In the genomic region with DNA sequence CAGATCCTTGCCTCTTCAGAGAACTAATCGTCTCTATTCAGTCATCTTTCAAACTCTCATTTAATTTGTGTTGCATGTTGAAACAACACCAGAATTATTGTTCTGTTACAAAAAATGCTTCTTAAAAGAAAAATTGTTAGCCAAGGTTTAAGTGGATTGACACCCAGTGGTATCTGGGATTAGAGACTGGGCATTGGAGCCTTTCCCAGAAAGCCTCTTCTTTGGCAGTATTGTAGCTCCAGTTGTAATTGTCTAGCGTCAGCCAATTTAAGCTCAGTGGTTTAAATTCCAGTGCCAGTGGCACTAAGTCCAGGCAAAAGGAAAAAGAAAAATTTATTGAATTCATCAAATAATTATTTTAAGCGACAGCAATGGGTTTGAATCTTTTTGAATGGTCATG, we compare ENCODE assay signal across 8 cellular contexts. TPM values are rescaled to one million over a fixed set of nuclear protein-coding genes. Genes with fewer than 3 reads are reported as not detected.
DNase-seq lines count a peak whose midpoint lies in the region; ATAC-seq, FAIRE-seq and TF ChIP-seq lines count a peak whose summit lies in the region.

No MANE protein-coding gene starts in this region.

- H4K20me1 ChIP-seq in osteoblast (ENCODE audit: insufficient read depth, low read length), result no peaks in the 10 kb centered on the region

- POLR2A ChIA-PET in CD4-positive, alpha-beta memory T cell (lab: Charles Lee; ENCODE audit: partially characterized antibody), result interaction anchor here (1.5 to 3.4 kb wide), 3 partner anchors 82 to 600 kb away, joined by 3 to 36 read pairs (median 5); partner anchors contain the start of gene CITED2
- POLR2A ChIA-PET in Panc1 (lab: Charles Lee), result interaction anchor here (0.7 kb wide), 1 partner anchor 56 kb away, joined by 3 read pairs; no protein-coding TSS in a partner anchor

- H3K27ac Mint-ChIP-seq in CD4-positive, alpha-beta memory T cell, result peak overlapping the region; percentile 97 to 100 (median 100)

- FAIRE-seq in HTR-8/SVneo (lab: Jason Lieb, UNC), result no peak

- TF ChIP-seq CTCF in Panc1 (IDR thresholded peaks at IDR 0.05) (no peak), esophagus squamous epithelium (IDR thresholded peaks at IDR 0.05) (no peak), osteoblast (IDR thresholded peaks at IDR 0.05; ENCODE audit: extremely low read depth, low read depth, low read length) (no peak), omental fat pad (IDR thresholded peaks at IDR 0.05) (no peak)

- H3K4me3 ChIP-seq in CD4-positive, alpha-beta memory T cell (ENCODE audit: low read length in 2 of 2), result peak overlapping the region; percentile 72 to 99
- H3K4me3 ChIP-seq in Panc1 (ENCODE audit: low read depth in 2 of 2, low read length in 2 of 2) (peak overlapping the region; percentile 71 to 97), esophagus squamous epithelium (peak overlapping the region; percentile 67 to 97 (median 84)), osteoblast (ENCODE audit: insufficient read depth, low read length) (peak overlapping the region; percentile 77)

- H3K4me1 Mint-ChIP-seq in CD4-positive, alpha-beta memory T cell, result peaks cover 13 to 51% (median 27%) of the 10 kb centered on the region in 4 donors

- ATAC-seq in Panc1 (no peak), HG03175 (IDR thresholded peaks at IDR 0.05; ENCODE audit: unreplicated experiment) (no peak), omental fat pad (ENCODE audit: low FRiP score) (no peak)

- H2AFZ ChIP-seq in osteoblast (ENCODE audit: low read length), result peak overlapping the region; percentile 89

- intact Hi-C loops in CD4-positive, alpha-beta memory T cell (cut with micrococcal nuclease), result loop anchor here (5.0 to 10.0 kb wide), 4 partner anchors 338 to 770 kb away; partner anchors contain the start of genes HECA and PERP
- intact Hi-C loops in Panc1 (cut with micrococcal nuclease; ENCODE audit: unreplicated experiment), result no loop called here
- intact Hi-C loops in esophagus squamous epithelium (cut with DNase I), result no loop called here

- H3K27me3 Mint-ChIP-seq in CD4-positive, alpha-beta memory T cell, result peaks cover 0 to 3% of the 10 kb centered on the region in 2 donors

- H3K4me1 ChIP-seq in CD4-positive, alpha-beta memory T cell (ENCODE audit: insufficient read depth, low read length), result peaks cover 18% of the 10 kb centered on the region
- H3K4me1 ChIP-seq in Panc1 (ENCODE audit: control insufficient read depth, insufficient read depth, low read length), result peaks cover 5% of the 10 kb centered on the region
- peaks cover 12 to 28% (median 13%) of the 10 kb centered on the region in 3 donors for H3K4me1 ChIP-seq in esophagus squamous epithelium
- H3K4me1 ChIP-seq in osteoblast (ENCODE audit: insufficient read depth, low read length), result peaks cover 13% of the 10 kb centered on the region

- CTCF ChIA-PET in CD4-positive, alpha-beta memory T cell (lab: Charles Lee; ENCODE audit: partially characterized antibody), result no interaction called here
- CTCF ChIA-PET in Panc1 (lab: Charles Lee), result no interaction called here

- DNase-seq in CD4-positive, alpha-beta memory T cell, result no peak
- DNase-seq in Panc1 (ENCODE audit: low read depth, low spot score) (no peak), esophagus squamous epithelium (lab: John Stamatoyannopoulos, UW) (no peak), osteoblast (ENCODE audit: insufficient read length, low spot score, missing footprints) (peak; percentile 17), SK-N-DZ (ENCODE audit: low spot score) (no peak), omental fat pad (ENCODE audit: low spot score) (no peak), HTR-8/SVneo (ENCODE audit: insufficient read length, low spot score) (no peak)

- peaks cover 20 to 37% of the 10 kb centered on the region in 2 donors for H3K36me3 Mint-ChIP-seq in CD4-positive, alpha-beta memory T cell

- no peak for TF ChIP-seq POLR2A in esophagus squamous epithelium (IDR thresholded peaks at IDR 0.05)

- H3K79me2 ChIP-seq in osteoblast (ENCODE audit: insufficient read depth, low read length), result peaks cover 10% of the 10 kb centered on the region

- in situ Hi-C loops in Panc1 (cut with HindIII; ENCODE audit: low pct_unique_long_range_greater_than_20kb, low sequenced_read_pairs), result no loop called here

- WGBS in esophagus squamous epithelium, 2 donors, result 14 to 16% methylated on average over 3 of the region's 3 CpGs

- peak overlapping the region; percentile 90 for H3K27ac ChIP-seq in CD4-positive, alpha-beta memory T cell (ENCODE audit: low read depth, low read length)
- H3K27ac ChIP-seq in Panc1 (ENCODE audit: low read length) (peak overlapping the region; percentile 99), esophagus squamous epithelium (peak overlapping the region; percentile 91 to 98 (median 96)), osteoblast (ENCODE audit: low read depth, low read length) (peak overlapping the region; percentile 83)

- H3K36me3 ChIP-seq in CD4-positive, alpha-beta memory T cell (ENCODE audit: insufficient read depth, low read length), result no peaks in the 10 kb centered on the region
- H3K36me3 ChIP-seq in Panc1 (ENCODE audit: control insufficient read depth, insufficient read depth, low read length), result peaks cover 3% of the 10 kb centered on the region; the same call in 1 of the 2 replicates
- H3K36me3 ChIP-seq in esophagus squamous epithelium, result peaks cover 0 to 37% (median 0%) of the 10 kb centered on the region in 3 donors
- H3K36me3 ChIP-seq in osteoblast (ENCODE audit: insufficient read depth, low read length), result peaks cover 3% of the 10 kb centered on the region

- no peaks in the 10 kb centered on the region for H3K9me3 ChIP-seq in CD4-positive, alpha-beta memory T cell (ENCODE audit: control insufficient read depth in 1 of 2, low read length in 2 of 2)
- H3K9me3 ChIP-seq in Panc1 (ENCODE audit: control insufficient read depth, insufficient read depth, low read depth, low read length) (no peaks in the 10 kb centered on the region), esophagus squamous epithelium (no peaks in the 10 kb centered on the region), osteoblast (ENCODE audit: low read depth, low read length) (no peaks in the 10 kb centered on the region)

- no peaks in the 10 kb centered on the region for H3K9me3 Mint-ChIP-seq in CD4-positive, alpha-beta memory T cell

- peak overlapping the region; percentile 91 to 100 (median 99) for H3K4me3 Mint-ChIP-seq in CD4-positive, alpha-beta memory T cell

- BruUV-seq in Panc1 (replicated peaks; lab: Mats Ljungman, UMichigan), result TSS peak; percentile 74

- no peaks in the 10 kb centered on the region for H3K27me3 ChIP-seq in CD4-positive, alpha-beta memory T cell (ENCODE audit: insufficient read depth, low read length)
- H3K27me3 ChIP-seq in Panc1 (ENCODE audit: control insufficient read depth, insufficient read depth, low read length) (no peaks in the 10 kb centered on the region), esophagus squamous epithelium (no peaks in the 10 kb centered on the region), osteoblast (ENCODE audit: insufficient read depth, low read length) (no peaks in the 10 kb centered on the region)

- H3K4me2 ChIP-seq in osteoblast (ENCODE audit: insufficient read depth, low read length), result peak overlapping the region; percentile 92

RNA-seq across cellular contexts. Expression of gene CCDC28A, which starts 0.8 kb away (rescaled TPM):
- total RNA-seq in CD4-positive, alpha-beta memory T cell, result 10 to 100 TPM; 32.4 to 33.9 TPM
- polyA plus RNA-seq in CD4-positive, alpha-beta memory T cell, result 10 to 100 TPM; 53.8 to 54.8 TPM
- total RNA-seq in Panc1 (2021; ENCODE audit: unreplicated experiment), result 4.7 TPM
- 5.0 TPM for polyA plus RNA-seq in Panc1 (2012; ENCODE audit: insufficient read length)
- 10 to 100 TPM in 2 of 4 donors, 1 to 10 TPM in 2; 3.9 to 18.9 (median 9.5) TPM for total RNA-seq in esophagus squamous epithelium
- total RNA-seq in osteoblast, result 11.2 and 15.3 TPM in 2 replicates
- polyA plus RNA-seq in SK-N-DZ (2014; cell fraction: cytosol; rRNA removed), result 16.0 and 17.6 TPM in 2 replicates
- 10.6 and 13.3 TPM in 2 replicates for polyA plus RNA-seq in SK-N-DZ (2014; cell fraction: nucleus; rRNA removed)
- total RNA-seq in omental fat pad, result 10 to 100 TPM; 10.1 to 25.7 (median 12.8) TPM

RNA-seq across cellular contexts. Expression of gene ECT2L, which starts 21.5 kb away (rescaled TPM):
- not detected for total RNA-seq in CD4-positive, alpha-beta memory T cell
- under 1 TPM in 1 of 2 donors, not detected in 1; 0.13 TPM for polyA plus RNA-seq in CD4-positive, alpha-beta memory T cell
- not detected for total RNA-seq in Panc1 (2021; ENCODE audit: unreplicated experiment)
- polyA plus RNA-seq in Panc1 (2012; ENCODE audit: insufficient read length), result not detected
- total RNA-seq in esophagus squamous epithelium, result not detected
- under 0.01 TPM in 1 of 2 replicates, not detected in the other for total RNA-seq in osteoblast
- 0.02 TPM in 1 of 2 replicates, not detected in the other for polyA plus RNA-seq in SK-N-DZ (2014; cell fraction: cytosol; rRNA removed)
- not detected in 2 replicates for polyA plus RNA-seq in SK-N-DZ (2014; cell fraction: nucleus; rRNA removed)
- total RNA-seq in omental fat pad, result 1 to 10 TPM in 1 of 4 donors, not detected in 3; 4.1 TPM
